ENCODE assay signal across 8 cellular contexts in the genomic region with DNA sequence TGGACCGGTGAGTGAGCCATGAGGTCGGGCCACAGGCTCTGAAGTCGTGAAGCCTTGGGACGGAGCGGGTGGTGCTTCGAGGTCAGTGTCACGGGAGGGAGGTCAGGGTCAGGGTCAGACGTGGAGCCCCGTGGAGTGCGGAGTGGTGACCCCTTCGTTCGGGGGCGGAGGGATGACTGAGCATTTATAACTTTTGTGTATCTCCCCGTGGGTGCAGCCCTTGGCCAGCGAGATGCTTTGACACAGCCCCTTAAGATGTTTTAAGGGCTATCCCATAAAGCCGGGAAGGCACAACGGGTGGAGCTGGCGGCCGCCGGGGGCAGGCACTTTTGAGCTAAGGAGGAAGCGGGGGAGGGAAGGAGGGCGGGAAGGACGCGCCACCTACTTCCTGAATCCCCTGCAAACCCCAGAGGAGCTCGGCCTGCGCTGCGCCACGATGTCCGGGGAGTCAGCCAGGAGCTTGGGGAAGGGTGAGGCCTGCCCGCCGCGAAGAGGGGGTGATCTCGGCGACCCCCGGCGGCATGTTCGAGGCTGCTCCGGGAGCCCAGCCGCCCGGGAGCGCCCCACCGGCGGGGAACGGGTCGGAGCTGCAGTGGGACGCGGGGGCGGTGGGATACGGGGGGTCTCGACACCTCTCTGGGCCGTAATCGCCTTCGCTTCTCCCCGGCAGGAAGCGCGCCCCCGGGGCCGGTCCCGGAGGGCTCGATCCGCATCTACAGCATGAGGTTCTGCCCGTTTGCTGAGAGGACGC. TPM values are rescaled to one million over a fixed set of nuclear protein-coding genes. Genes with fewer than 3 reads are reported as not detected.
A peak's percentile ranks its signal among the peaks of the same experiment; 100 is the strongest.
DNase-seq lines count a peak whose midpoint lies in the region; ATAC-seq and TF ChIP-seq lines count a peak whose summit lies in the region.

Gene GSTO1, plus strand, starts transcription at position 400 of the 751 bp plus-strand sequence. Its CDS starts 37 bp downstream, at position 437.

- peak within 1 kb of the TSS; percentile 62 to 74 for H3K4me3 ChIP-seq in DND-41 (ENCODE audit: low read depth in 1 of 2, low read length in 2 of 2)
- H3K4me3 ChIP-seq in astrocyte of the spinal cord (ENCODE audit: low read depth, low read length), result peak within 1 kb of the TSS; percentile 87

- H3K4me2 ChIP-seq in DND-41 (ENCODE audit: insufficient read depth, low read length), result peak within 1 kb of the TSS; percentile 88

- H3K9ac ChIP-seq in DND-41 (ENCODE audit: low read depth, low read length), result peak within 1 kb of the TSS; percentile 88

- peaks cover 28% of the 10 kb centered on the region for H3K36me3 ChIP-seq in DND-41 (ENCODE audit: insufficient read depth, low read length)

- H3K79me2 ChIP-seq in DND-41 (ENCODE audit: insufficient read depth, low read length), result peaks cover 54% of the 10 kb centered on the region

- peak within 1 kb of the TSS; percentile 78 for H3K27ac ChIP-seq in DND-41 (ENCODE audit: low read length)

- H3K27me3 ChIP-seq in DND-41 (ENCODE audit: insufficient read depth, low read length, poor library complexity), result no peaks in the 10 kb centered on the region

- ATAC-seq in DND-41 (ENCODE audit: insufficient read depth, low read depth) (peak; percentile 87), GM21529 (IDR thresholded peaks at IDR 0.05; ENCODE audit: unreplicated experiment) (peak; percentile 86), GM18858 (IDR thresholded peaks at IDR 0.05; ENCODE audit: unreplicated experiment) (no peak)

- peaks cover 45% of the 10 kb centered on the region for H3K4me1 ChIP-seq in DND-41 (ENCODE audit: insufficient read depth, low read length)

- H3K9me3 ChIP-seq in DND-41 (ENCODE audit: insufficient read depth, low read length, severe bottlenecking), result no peaks in the 10 kb centered on the region

- in situ Hi-C loops in astrocyte of the spinal cord (cut with HindIII; ENCODE audit: low sequenced_read_pairs), result no loop called here

- DNase-seq in DND-41 (peak; percentile 83), KG1 (lab: John Stamatoyannopoulos, UW) (peak; percentile 18), T-helper 22 cell (ENCODE audit: low read depth) (peak; percentile 39), astrocyte of the spinal cord (ENCODE audit: low read depth, low spot score) (peak; percentile 59), hepatic stellate cell (ENCODE audit: low spot score) (peak; percentile 77), pulmonary artery endothelial cell (ENCODE audit: low read depth, low spot score) (no peak)

- TF ChIP-seq CTCF in DND-41 (IDR thresholded peaks at IDR 0.05; ENCODE audit: borderline replicate concordance, extremely low read depth, low read length, poor library complexity, severe bottlenecking), result peak; percentile 22
- TF ChIP-seq CTCF in astrocyte of the spinal cord (IDR thresholded peaks at IDR 0.05; ENCODE audit: low read depth, low read length), result no peak

- H2AFZ ChIP-seq in DND-41 (ENCODE audit: low read depth, low read length), result peak within 1 kb of the TSS; percentile 97

- H4K20me1 ChIP-seq in DND-41 (ENCODE audit: insufficient read depth, low read length), result peaks cover 12% of the 10 kb centered on the region; the same call in 1 of the 2 replicates

RNA-seq across cellular contexts. Expression of gene GSTO1, which starts in this region (rescaled TPM):
- 144 and 229 TPM in 2 replicates for total RNA-seq in pulmonary artery endothelial cell
